20 cellular contexts compared by ENCODE assay signal in the genomic region with DNA sequence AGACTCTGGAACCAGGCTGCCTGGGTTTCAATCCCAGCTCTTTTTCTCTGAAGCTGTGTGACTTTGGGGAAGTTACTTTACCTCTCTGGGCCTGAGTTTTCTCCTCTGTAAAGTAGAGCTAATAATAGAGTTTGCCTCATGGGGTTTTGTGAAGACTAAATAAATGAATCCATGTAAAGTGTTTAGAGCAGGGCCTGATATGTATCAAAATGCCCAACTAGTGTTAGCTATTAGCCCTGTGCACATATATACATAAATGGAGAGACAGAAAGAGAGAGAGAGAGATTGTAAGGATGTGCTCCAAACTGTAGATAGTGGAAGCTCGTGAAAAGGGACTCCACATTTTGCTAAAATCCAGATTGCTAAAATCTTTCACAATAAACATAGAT.
"Had no signal": no experiment of that assay in that cellular context is flagged by ENCODE, and none has a peak within 500 bp of the region (broad histone marks: within the 10 kb centered on the region; RNA-seq: fewer than 3 reads in every experiment).

No MANE protein-coding gene starts in this region.

- DNase-seq: activated CD4-positive, alpha-beta T cell treated with anti-CD3 and anti-CD28 coated beads for 48 hours; activated CD8-positive, alpha-beta memory T cell treated with anti-CD3 and anti-CD28 coated beads, Interleukin-2, amount 50 U/mL, for 4 hours; activated naive CD4-positive, alpha-beta T cell treated with anti-CD3 and anti-CD28 coated beads, Interleukin-2, amount 50 U/mL, for 16 hours; amniotic stem cell; central memory CD4-positive, alpha-beta T cell; effector CD4-positive, alpha-beta T cell; esophagus squamous epithelium; glutamatergic neuron; left ventricle myocardium inferior; naive B cell; retina; stimulated activated CD4-positive, alpha-beta T cell treated with anti-CD3 and anti-CD28 coated beads, Interleukin-2, amount 100 ng/mL, for 48 hours; stimulated activated naive B cell treated with anti-CD40 and anti-IgM and Interleukin-4, amounts not matched to agents 10 μg/mL and 1 μg/mL and 100 μg/mL, for 72 hours; substantia nigra; T-helper 2 cell; trophoblast cell had no signal

- H3K27me3 ChIP-seq: esophagus squamous epithelium had no signal

- H3K27ac Mint-ChIP-seq: naive B cell had no signal

- H3K27me3 Mint-ChIP-seq: activated CD8-positive, alpha-beta T cell treated with anti-CD3 and anti-CD28 coated beads for 36 hours had no signal

- H3K4me3 Mint-ChIP-seq: activated CD8-positive, alpha-beta T cell treated with anti-CD3 and anti-CD28 coated beads for 36 hours; brain; stimulated activated naive B cell treated with anti-CD40 and anti-IgM and Interleukin-4, amounts not matched to agents 10 μg/mL and 1 μg/mL and 100 μg/mL, for 72 hours had no signal

- FAIRE-seq: endothelial cell of umbilical vein had no signal

- H3K4me3 ChIP-seq: coronary artery, esophagus squamous epithelium, left ventricle myocardium inferior had no signal

- H3K9me3 ChIP-seq: esophagus squamous epithelium had no signal

- H3K36me3 ChIP-seq: esophagus squamous epithelium, left ventricle myocardium inferior had no signal
